Comparison of ENCODE assay signal across 8 cellular contexts in the genomic region with DNA sequence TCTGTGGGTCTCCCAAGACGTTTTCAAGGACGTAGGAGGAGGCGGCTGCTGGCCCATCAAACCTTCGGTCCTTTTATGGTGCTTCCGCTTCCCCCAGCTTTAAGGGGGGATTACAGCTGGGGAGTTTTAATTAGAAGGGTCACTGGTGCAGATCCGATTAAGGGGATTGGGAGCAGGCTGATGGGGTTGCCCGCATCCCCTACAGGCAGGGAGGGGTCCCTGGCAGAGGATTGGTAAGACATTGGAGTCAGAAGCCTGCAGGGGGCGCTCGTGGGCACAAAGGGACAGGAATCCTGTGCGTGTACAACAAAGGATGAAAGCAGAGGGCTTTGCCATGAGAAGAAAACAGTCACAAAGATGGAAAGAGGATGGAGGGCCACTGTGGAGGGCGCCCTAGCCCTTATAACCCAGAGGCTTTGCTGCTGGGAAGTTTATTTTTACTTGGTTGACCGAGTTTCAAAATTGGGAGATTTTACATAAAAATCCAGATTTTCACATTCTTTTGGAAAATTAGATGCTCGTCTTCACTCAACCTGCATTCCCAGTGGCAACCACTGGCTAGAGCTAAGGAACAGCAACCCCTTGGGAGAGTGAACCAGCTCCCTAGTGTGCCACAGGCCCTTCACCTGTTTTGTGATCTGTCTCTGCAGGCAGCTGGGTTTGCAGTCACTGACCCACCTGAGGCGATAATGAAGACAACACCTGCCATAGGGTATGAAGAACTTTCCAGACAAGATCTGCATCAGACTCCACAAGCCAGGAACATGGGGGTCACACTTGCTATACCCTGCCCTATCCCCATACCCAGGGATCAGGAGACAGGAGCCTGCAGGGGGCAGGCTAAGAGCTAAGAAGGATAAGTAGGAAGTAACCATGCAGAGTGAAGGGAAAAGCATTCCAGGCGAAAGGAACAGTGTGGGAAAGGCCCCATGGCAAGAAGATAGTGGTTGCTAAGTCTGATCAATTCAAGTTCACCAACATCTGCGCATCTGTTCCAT.
DNase-seq lines count a peak whose midpoint lies in the region; ATAC-seq lines count a peak whose summit lies in the region.

No MANE protein-coding gene starts in this region.

- no peak for ATAC-seq in HG03457 (IDR thresholded peaks at IDR 0.05; ENCODE audit: unreplicated experiment)

- DNase-seq in GM04504 (ENCODE audit: low read depth) (peak; percentile 10), NCI-H1105 (lab: John Stamatoyannopoulos, UW) (peak; percentile 61), T-helper 9 cell (peak; percentile 61), astrocyte of the hippocampus (ENCODE audit: low read depth, low spot score) (peak; percentile 75), iPS DF 6.9 (ENCODE audit: low read depth, low spot score) (peak; percentile 76), DMS79 treated with DMSO at 0.1 percent for 48 hours (lab: John Stamatoyannopoulos, UW) (no peak)
- DNase-seq in stimulated activated CD4-positive, alpha-beta T cell treated with anti-CD3 and anti-CD28 coated beads, Interleukin-15, amount 100 ng/mL, for 24 hours, result peak; percentile 85

- H3K4me1 ChIP-seq in iPS DF 6.9 (ENCODE audit: control insufficient read depth, insufficient read depth, low read length), result 0 out of 2 replicates have a peak, but pooled peaks cover 6% of the 10 kb centered on the region

- H3K27ac ChIP-seq in iPS DF 6.9 (ENCODE audit: low read length), result no peak overlapping the region

- WGBS in iPS DF 6.9 (ENCODE audit: insufficient coverage, insufficient read length), result no CpG with 5 or more reads among the region's 16 CpGs

- no peaks in the 10 kb centered on the region for H3K36me3 ChIP-seq in iPS DF 6.9 (ENCODE audit: control insufficient read depth, insufficient read depth, low read length)

- H3K4me3 ChIP-seq in iPS DF 6.9 (ENCODE audit: low read length), result no peak overlapping the region

- H3K9me3 ChIP-seq in iPS DF 6.9 (ENCODE audit: control insufficient read depth, insufficient read depth, low read length), result no peaks in the 10 kb centered on the region

- no peaks in the 10 kb centered on the region for H3K27me3 ChIP-seq in iPS DF 6.9 (ENCODE audit: control insufficient read depth, insufficient read depth, low read length)
